In genomic region chr11:11349051-11349450, GRCh38 we compare ENCODE assay signal across 24 cellular contexts. TPM values are rescaled to one million over a fixed set of nuclear protein-coding genes. Genes with fewer than 3 reads are reported as not detected.
DNase-seq lines count a peak whose midpoint lies in the region; ATAC-seq, FAIRE-seq and TF ChIP-seq lines count a peak whose summit lies in the region.
"Had no signal": no experiment of that assay in that cellular context is flagged by ENCODE, and none has a peak within 500 bp of the region (broad histone marks: within the 10 kb centered on the region; RNA-seq: fewer than 3 reads in every experiment).

No MANE protein-coding gene starts in this region.

- H3K9me3 Mint-ChIP-seq in nephron (peaks cover 2% of the 10 kb centered on the region), type B pancreatic cell (no peaks in the 10 kb centered on the region)

- H3K4me1 Mint-ChIP-seq in nephron (peaks cover 50% of the 10 kb centered on the region), type B pancreatic cell (ENCODE audit: unreplicated experiment) (peaks cover 32% of the 10 kb centered on the region)
- H3K4me1 Mint-ChIP-seq: IgD-negative memory B cell had no signal

- no peak for TF ChIP-seq CTCF in VCaP (conservative IDR thresholded peaks at IDR 0.05)
- TF ChIP-seq CTCF in fibroblast of the aortic adventitia (IDR thresholded peaks at IDR 0.05; ENCODE audit: insufficient read depth, low read length): no peak
- no peak for TF ChIP-seq CTCF in nephron (IDR thresholded peaks at IDR 0.05; ENCODE audit: unreplicated experiment in 3 of 3)
- TF ChIP-seq CTCF in type B pancreatic cell (conservative IDR thresholded peaks at IDR 0.05): no peak

- H3K27ac Mint-ChIP-seq in nephron (peak overlapping the region; percentile 20 to 69 (median 50)), type B pancreatic cell (no peak overlapping the region)
- H3K27ac Mint-ChIP-seq: IgD-negative memory B cell had no signal

- no peak for FAIRE-seq in GM12891 (lab: Jason Lieb, UNC)
- FAIRE-seq: GM12892 had no signal

- peak; percentile 42 for DNase-seq in dermis blood vessel endothelial cell
- peak; percentile 18 for DNase-seq in fibroblast of the aortic adventitia (ENCODE audit: low read depth)
- no peak for DNase-seq in NCI-H1417 treated with DMSO at 0.1 percent for 48 hours (lab: John Stamatoyannopoulos, UW)
- DNase-seq in GM12891 (ENCODE audit: insufficient read length, low spot score): no peak
- no peak for DNase-seq in type B pancreatic cell (ENCODE audit: extremely low spot score, unreplicated experiment)
- DNase-seq: Calu3; DMS79 treated with DMSO at 0.1 percent for 48 hours; GF-D8; NCI-H1048; NCI-H1417; NCI-H187; NCI-H524 treated with DMSO at 0.1 percent for 48 hours; NCI-H774; NK-92 treated with Interleukin-12 subunit alpha and Interleukin-12 subunit beta, amount 100 ng/mL, for 24 hours; PC-3; SHP77 had no signal

- H3K27ac ChIP-seq in VCaP: peak overlapping the region; percentile 54
- H3K27ac ChIP-seq: HL-60, KMS-11 had no signal

- H3K36me3 Mint-ChIP-seq in nephron (ENCODE audit: low read depth): no peaks in the 10 kb centered on the region
- H3K36me3 Mint-ChIP-seq in type B pancreatic cell: no peaks in the 10 kb centered on the region
- H3K36me3 Mint-ChIP-seq: IgD-negative memory B cell had no signal

- H3K4me3 Mint-ChIP-seq in nephron (peak overlapping the region in 2 of 3 experiments; percentile 2 to 29), type B pancreatic cell (no peak overlapping the region)
- H3K4me3 Mint-ChIP-seq: IgD-negative memory B cell had no signal

- no peak for TF ChIP-seq POLR2A in GM12891 (IDR thresholded peaks at IDR 0.05; ENCODE audit: low read depth, low read length)

- H3K27me3 Mint-ChIP-seq in nephron (ENCODE audit: low read depth) (peaks cover 16% of the 10 kb centered on the region), type B pancreatic cell (peaks cover 10% of the 10 kb centered on the region)

- no peak overlapping the region for H3K4me3 ChIP-seq in fibroblast of the aortic adventitia (ENCODE audit: low read depth, low read length)

- no peak for ATAC-seq in GM18858 (IDR thresholded peaks at IDR 0.05; ENCODE audit: unreplicated experiment)
- ATAC-seq: HCT116, PC-3 had no signal

TF ChIP-seq in GM12891, 5 proteins besides CTCF, POLR2A, EP300 and RAD21:
- TF ChIP-seq SPI1 (IDR thresholded peaks at IDR 0.05; ENCODE audit: low read depth, low read length): no peak
- TF ChIP-seq PAX5 (IDR thresholded peaks at IDR 0.05; ENCODE audit: insufficient read depth, low read length, severe bottlenecking): no peak
- TF ChIP-seq TAF1 (IDR thresholded peaks at IDR 0.05; ENCODE audit: low read depth, low read length): no peak
- no peak for TF ChIP-seq POU2F2 (IDR thresholded peaks at IDR 0.05; ENCODE audit: low read depth, low read length)
TF ChIP-seq in GM12891: peak in this region for 0.

RNA-seq across cellular contexts. Expression of gene CSNK2A3, which starts 4.0 kb away (rescaled TPM):
- total RNA-seq in dermis blood vessel endothelial cell (4.3 and 7.1 TPM in 2 replicates), fibroblast of the aortic adventitia (ENCODE audit: low replicate concordance) (1.6 and 4.7 TPM in 2 replicates), type B pancreatic cell (ENCODE audit: low replicate concordance) (0.69 and 0.75 TPM in 2 replicates)
- 1.6 TPM for polyA plus RNA-seq in GM12891 (2012; ENCODE audit: low read depth, missing spikeins)

Comparison
In these comparisons a context has a peak if more than half of its experiments do, and no peak if none do; other contexts are left out.
1. DNase-seq: peak in dermis blood vessel endothelial cell (single experiment) and fibroblast of the aortic adventitia (single experiment); none in NCI-H1417 treated with DMSO at 0.1 percent for 48 hours (single experiment), GM12891 (single experiment) and type B pancreatic cell (single experiment).